In the genomic region with DNA sequence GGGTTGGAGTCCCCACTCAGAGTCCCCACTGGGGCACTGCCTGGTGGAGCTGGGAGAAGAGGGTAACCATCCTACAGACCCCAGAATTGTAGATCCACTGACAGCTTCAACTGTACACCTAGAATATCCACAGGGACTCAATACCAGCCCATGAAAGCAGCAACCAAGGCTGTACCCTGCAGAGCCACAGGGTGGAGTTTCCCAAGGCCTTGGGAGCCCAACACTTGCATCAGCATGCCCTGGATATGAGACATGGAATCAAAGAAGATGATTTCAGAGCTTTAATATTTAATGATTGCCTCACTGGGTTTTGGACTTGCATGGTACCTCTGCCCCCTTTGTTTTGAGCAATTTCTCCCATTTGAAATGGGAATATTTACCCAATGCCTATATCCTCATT, we compare ENCODE assay signal across 15 cellular contexts.
"Had no signal": no experiment of that assay in that cellular context is flagged by ENCODE, and none has a peak within 500 bp of the region (broad histone marks: within the 10 kb centered on the region; RNA-seq: fewer than 3 reads in every experiment).

No MANE protein-coding gene starts in this region.

- H3K4me1 Mint-ChIP-seq: nephron had no signal

- DNase-seq: activated CD4-positive, alpha-beta T cell treated with anti-CD3 and anti-CD28 coated beads, Interleukin-2, amount 50 U/mL, for 4 hours; activated effector memory CD4-positive, alpha-beta T cell treated with Interleukin-2 at 50 U/mL for 16 hours; activated T-cell treated with anti-CD3 and anti-CD28 coated beads, Interleukin-2, amount 50 U/mL, for 1 hour; anterior cingulate cortex; effector CD4-positive, alpha-beta T cell; heart right ventricle; left ventricle myocardium inferior; sigmoid colon; stimulated activated CD4-positive, alpha-beta T cell treated with anti-CD3 and anti-CD28 coated beads, Interleukin-12 subunit alpha, Interleukin-12 subunit beta, amount 100 ng/mL, for 4 hours; stimulated activated naive CD4-positive, alpha-beta T cell treated with Interleukin-2 at 50 U/mL for 16 hours had no signal

- H3K36me3 Mint-ChIP-seq: activated naive CD8-positive, alpha-beta T cell had no signal

- H3K36me3 ChIP-seq: cardiac muscle cell, heart right ventricle, left ventricle myocardium inferior, sigmoid colon had no signal

- H3K27ac Mint-ChIP-seq: activated naive CD8-positive, alpha-beta T cell; nephron; T-helper 2 cell treated with Interferon-gamma antibody and Interleukin-4, amounts not matched to agents 5 μg/mL and 100 μg/mL, for 36 hours; type B pancreatic cell had no signal

- H3K27me3 Mint-ChIP-seq: activated naive CD8-positive, alpha-beta T cell; type B pancreatic cell had no signal

- H3K4me3 Mint-ChIP-seq: activated naive CD8-positive, alpha-beta T cell; nephron; T-helper 2 cell treated with Interferon-gamma antibody and Interleukin-4, amounts not matched to agents 5 μg/mL and 100 μg/mL, for 36 hours; type B pancreatic cell had no signal

- ATAC-seq: heart right ventricle had no signal

- H3K4me1 ChIP-seq: heart right ventricle, left ventricle myocardium inferior, sigmoid colon had no signal

- H3K27ac ChIP-seq: cardiac muscle cell, heart right ventricle, left ventricle myocardium inferior, sigmoid colon had no signal

- H3K27me3 ChIP-seq: cardiac muscle cell, heart right ventricle, sigmoid colon had no signal

- H3K4me3 ChIP-seq: cardiac muscle cell, heart right ventricle, left ventricle myocardium inferior, sigmoid colon had no signal
